In the genomic region with DNA sequence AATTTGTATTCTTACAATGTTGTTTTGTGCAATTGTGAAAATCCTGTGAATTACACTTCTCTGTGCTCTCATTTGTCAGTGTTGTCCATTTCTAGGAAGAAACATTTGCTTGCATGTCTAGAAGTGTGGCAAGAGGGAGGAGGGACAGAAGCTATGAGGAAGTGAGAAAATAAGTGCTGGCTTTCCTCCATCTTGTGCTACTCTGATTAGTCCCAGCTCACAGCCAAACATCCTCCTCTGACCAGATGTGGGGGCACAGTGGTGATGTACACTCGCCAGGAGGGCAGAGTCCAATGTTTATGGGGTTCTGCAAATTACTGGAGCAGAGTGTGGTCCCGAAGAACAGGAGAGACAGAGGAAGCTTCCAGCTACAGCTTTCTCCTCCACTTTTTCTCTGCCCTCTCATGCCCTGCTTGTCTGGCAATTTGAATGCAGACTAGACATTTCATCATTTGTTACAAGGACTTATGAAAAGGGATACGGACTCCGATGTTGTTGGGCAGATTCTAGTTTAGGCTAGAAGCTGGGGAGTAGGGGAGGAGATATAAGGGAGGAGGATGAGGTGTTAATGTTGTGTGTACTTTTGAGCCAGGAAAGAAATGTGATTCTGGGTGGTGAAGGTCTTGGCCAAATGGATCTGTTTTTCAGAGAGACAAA, we compare ENCODE assay signal across 1 cellular context.
TF ChIP-seq lines count a peak whose summit lies in the region.

No MANE protein-coding gene starts in this region.

TF ChIP-seq in H1, 55 proteins besides CTCF, POLR2A, EP300 and RAD21 (continued from another document):
- TF ChIP-seq CHD7 (IDR thresholded peaks at IDR 0.05; ENCODE audit: insufficient replicate concordance, low read length) (no peak), CREB1 (IDR thresholded peaks at IDR 0.05) (no peak), KDM4A (IDR thresholded peaks at IDR 0.05; ENCODE audit: low read depth, low read length, severe bottlenecking) (no peak)
